ENCODE assay signal across 1 cellular context in the genomic region with DNA sequence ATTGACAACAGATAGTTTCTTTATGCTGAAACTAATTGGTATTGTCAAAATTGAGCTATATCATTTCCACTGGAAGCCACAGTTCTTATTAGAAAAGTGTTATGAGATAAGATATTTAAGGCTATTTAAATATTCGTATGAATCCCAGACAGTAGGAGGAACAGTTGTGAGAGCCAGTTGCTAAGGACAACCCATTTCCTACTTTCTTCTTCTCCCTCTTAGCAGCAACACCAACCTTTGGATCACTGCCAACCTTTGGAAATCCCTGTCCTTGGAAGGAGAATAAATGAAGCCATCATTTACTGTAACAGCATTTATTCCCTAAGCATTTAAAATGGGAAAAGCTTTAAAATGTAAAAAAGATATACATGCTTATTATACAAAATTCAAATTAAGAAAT.
TF ChIP-seq lines count a peak whose summit lies in the region.

No MANE protein-coding gene starts in this region.

TF ChIP-seq in SK-N-SH treated with all-trans-retinoic acid at 6 μM for 48 hours, 23 proteins besides CTCF, POLR2A, EP300 and RAD21 (continued from another document):
- TF ChIP-seq, protein P1, sequence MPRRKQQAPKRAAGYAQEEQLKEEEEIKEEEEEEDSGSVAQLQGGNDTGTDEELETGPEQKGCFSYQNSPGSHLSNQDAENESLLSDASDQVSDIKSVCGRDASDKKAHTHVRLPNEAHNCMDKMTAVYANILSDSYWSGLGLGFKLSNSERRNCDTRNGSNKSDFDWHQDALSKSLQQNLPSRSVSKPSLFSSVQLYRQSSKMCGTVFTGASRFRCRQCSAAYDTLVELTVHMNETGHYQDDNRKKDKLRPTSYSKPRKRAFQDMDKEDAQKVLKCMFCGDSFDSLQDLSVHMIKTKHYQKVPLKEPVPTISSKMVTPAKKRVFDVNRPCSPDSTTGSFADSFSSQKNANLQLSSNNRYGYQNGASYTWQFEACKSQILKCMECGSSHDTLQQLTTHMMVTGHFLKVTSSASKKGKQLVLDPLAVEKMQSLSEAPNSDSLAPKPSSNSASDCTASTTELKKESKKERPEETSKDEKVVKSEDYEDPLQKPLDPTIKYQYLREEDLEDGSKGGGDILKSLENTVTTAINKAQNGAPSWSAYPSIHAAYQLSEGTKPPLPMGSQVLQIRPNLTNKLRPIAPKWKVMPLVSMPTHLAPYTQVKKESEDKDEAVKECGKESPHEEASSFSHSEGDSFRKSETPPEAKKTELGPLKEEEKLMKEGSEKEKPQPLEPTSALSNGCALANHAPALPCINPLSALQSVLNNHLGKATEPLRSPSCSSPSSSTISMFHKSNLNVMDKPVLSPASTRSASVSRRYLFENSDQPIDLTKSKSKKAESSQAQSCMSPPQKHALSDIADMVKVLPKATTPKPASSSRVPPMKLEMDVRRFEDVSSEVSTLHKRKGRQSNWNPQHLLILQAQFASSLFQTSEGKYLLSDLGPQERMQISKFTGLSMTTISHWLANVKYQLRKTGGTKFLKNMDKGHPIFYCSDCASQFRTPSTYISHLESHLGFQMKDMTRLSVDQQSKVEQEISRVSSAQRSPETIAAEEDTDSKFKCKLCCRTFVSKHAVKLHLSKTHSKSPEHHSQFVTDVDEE (CRISPR knock-in tag; IDR thresholded peaks at IDR 0.05): no peak
